In genomic region chr14:75487155-75487671, GRCh38 we compare ENCODE assay signal across 8 cellular contexts. TPM values are rescaled to one million over a fixed set of nuclear protein-coding genes. Genes with fewer than 3 reads are reported as not detected.
A peak's percentile ranks its signal among the peaks of the same experiment; 100 is the strongest.
DNase-seq lines count a peak whose midpoint lies in the region; ATAC-seq and TF ChIP-seq lines count a peak whose summit lies in the region.

No MANE protein-coding gene starts in this region.

- H3K23me2 ChIP-seq in H9 (ENCODE audit: insufficient read length, low read depth, low read length, poor library complexity, severe bottlenecking) = no peaks in the 10 kb centered on the region

- H3K4me1 Mint-ChIP-seq in H9 = peaks cover 2 to 3% of the 10 kb centered on the region in 2 experiments; a peak in 2 of 4 replicates

- H3K9me3 Mint-ChIP-seq in H9 = no peaks in the 10 kb centered on the region

- H2AFZ ChIP-seq in H9 (ENCODE audit: low read length) = no peak overlapping the region

- no peaks in the 10 kb centered on the region for H3K79me1 ChIP-seq in H9 (ENCODE audit: insufficient read depth, low read depth, low read length, poor library complexity, severe bottlenecking)

- H4K5ac ChIP-seq in H9 (ENCODE audit: insufficient read length, low read depth, low read length) = no peak overlapping the region

- H3K4me1 ChIP-seq in esophagus muscularis mucosa (peaks cover 0 to 7% (median 0%) of the 10 kb centered on the region in 4 donors), H9 (ENCODE audit: insufficient read depth, low read length) (no peaks in the 10 kb centered on the region)

- no peaks in the 10 kb centered on the region for H3K36me3 Mint-ChIP-seq in H9 (ENCODE audit: insufficient read depth in 1 of 3, low read depth in 3 of 3)

- no peaks in the 10 kb centered on the region for H3K36me3 ChIP-seq in esophagus muscularis mucosa

- H3K27me3 Mint-ChIP-seq in H9 (ENCODE audit: low read depth) = no peaks in the 10 kb centered on the region; the same call in none of the 2 replicates

- H2BK120ac ChIP-seq in H9 (ENCODE audit: low read depth, low read length, poor library complexity, severe bottlenecking) = no peak overlapping the region

- intact Hi-C loops in esophagus muscularis mucosa (cut with DNase I) = loop anchor here (5.0 kb wide), 1 partner anchor 355 kb away; no protein-coding TSS in a partner anchor

- H3K27me3 ChIP-seq in esophagus muscularis mucosa = no peaks in the 10 kb centered on the region
- no peaks in the 10 kb centered on the region for H3K27me3 ChIP-seq in H9 (ENCODE audit: insufficient read depth, low read length)

- H3K27ac ChIP-seq in esophagus muscularis mucosa (replicated peaks in 1 of 4) (no peak overlapping the region), substantia nigra (ENCODE audit: low read depth, low read length, poor library complexity, severe bottlenecking) (no peak overlapping the region), H9 (ENCODE audit: insufficient read length, low read depth, low read length) (no peak overlapping the region)

- H3K4me3 ChIP-seq in esophagus muscularis mucosa = no peak overlapping the region

- WGBS in esophagus muscularis mucosa = 81% methylated on average over 7 of the region's 7 CpGs
- WGBS in H9 (ENCODE audit: extremely low coverage, insufficient read length, low lambda C conversion rate) = no CpG with 5 or more reads among the region's 7 CpGs

- H3K79me2 ChIP-seq in H9 (ENCODE audit: insufficient read depth, low read length) = no peaks in the 10 kb centered on the region

- TF ChIP-seq EP300 in Ishikawa (IDR thresholded peaks at IDR 0.05; ENCODE audit: borderline replicate concordance) = no peak
- no peak for TF ChIP-seq EP300 in esophagus muscularis mucosa (IDR thresholded peaks at IDR 0.05)

- DNase-seq in esophagus muscularis mucosa (ENCODE audit: extremely low spot score) (peak; percentile 53), substantia nigra (lab: John Stamatoyannopoulos, UW) (no peak), NCI-H345 treated with DMSO at 0.1 percent for 48 hours (lab: John Stamatoyannopoulos, UW; ENCODE audit: unreplicated experiment) (no peak), H9 (no peak), NCI-H2171 (lab: John Stamatoyannopoulos, UW) (no peak)

- no peak overlapping the region for H4K91ac ChIP-seq in H9 (ENCODE audit: insufficient read length, low read depth, low read length)

- no peak overlapping the region for H3K9ac ChIP-seq in H9 (ENCODE audit: extremely low read depth, insufficient read length, low read length)

- no peak overlapping the region for H3K4me3 Mint-ChIP-seq in H9

- no peak overlapping the region for H2BK12ac ChIP-seq in H9 (ENCODE audit: insufficient read length, low read depth, low read length)

- H3K56ac ChIP-seq in H9 (ENCODE audit: insufficient read length, low read depth, low read length) = no peak overlapping the region

- no peak overlapping the region for H3K18ac ChIP-seq in H9 (ENCODE audit: insufficient read length, low read depth, low read length)

- no peak overlapping the region for H3K27ac Mint-ChIP-seq in H9

- TF ChIP-seq CTCF in esophagus muscularis mucosa (IDR thresholded peaks at IDR 0.05) = no peak
- no peak for TF ChIP-seq CTCF in H9 (conservative IDR thresholded peaks at IDR 0.05)

- H3K14ac ChIP-seq in H9 (ENCODE audit: insufficient read depth, low read length) = no peak overlapping the region

- ATAC-seq in GM18505 (IDR thresholded peaks at IDR 0.05; ENCODE audit: unreplicated experiment) (peak; percentile 70), GM21619 (IDR thresholded peaks at IDR 0.05; ENCODE audit: unreplicated experiment) (peak; percentile 74)

- no peaks in the 10 kb centered on the region for H3K9me3 ChIP-seq in esophagus muscularis mucosa
- H3K9me3 ChIP-seq in H9 (ENCODE audit: control insufficient read depth, low read depth, low read length) = no peaks in the 10 kb centered on the region

- no peak overlapping the region for H2BK20ac ChIP-seq in H9 (ENCODE audit: low read depth, low read length, poor library complexity, severe bottlenecking)

- H2BK15ac ChIP-seq in H9 (ENCODE audit: low read depth, low read length) = no peak overlapping the region

- TF ChIP-seq POLR2A in GM18505 (IDR thresholded peaks at IDR 0.05; ENCODE audit: borderline replicate concordance, extremely low read depth, insufficient read depth, insufficient read length) (no peak), esophagus muscularis mucosa (IDR thresholded peaks at IDR 0.05; ENCODE audit: low read depth) (no peak)

- no peak overlapping the region for H3T11ph ChIP-seq in H9 (ENCODE audit: low read length)

- no peak for TF ChIP-seq RAD21 in Ishikawa (IDR thresholded peaks at IDR 0.05; ENCODE audit: low read depth)

- H3K4ac ChIP-seq in H9 (ENCODE audit: low read depth, low read length) = no peak overlapping the region

- H3K4me2 ChIP-seq in H9 (ENCODE audit: insufficient read depth, insufficient read length, low read length) = no peak overlapping the region

- H2BK5ac ChIP-seq in H9 (ENCODE audit: insufficient read length, low read length) = no peak overlapping the region

- H4K8ac ChIP-seq in H9 (replicated peaks; ENCODE audit: insufficient read length, low read depth, low read length) = no peak overlapping the region

- H4K20me1 ChIP-seq in H9 (ENCODE audit: control insufficient read depth, insufficient read depth, insufficient read length) = no peaks in the 10 kb centered on the region

- H2AK5ac ChIP-seq in H9 (ENCODE audit: insufficient read length, low read length) = no peak overlapping the region

- no peak overlapping the region for H3K23ac ChIP-seq in H9 (ENCODE audit: insufficient read length, low read depth, low read length)

TF ChIP-seq in Ishikawa, 13 proteins besides CTCF, POLR2A, EP300 and RAD21:
- TF ChIP-seq USF1 (IDR thresholded peaks at IDR 0.05) (no peak), MAX (IDR thresholded peaks at IDR 0.05) (peak; percentile 73; the same call in 1 of the 2 replicates), NFIC (IDR thresholded peaks at IDR 0.05) (no peak)

RNA-seq across cellular contexts. Expression of gene BATF, which starts 35.1 kb away (rescaled TPM):
- total RNA-seq in esophagus muscularis mucosa = 10 to 100 TPM in 1 of 4 donors, 1 to 10 TPM in 3; 1.7 to 37.3 (median 4.4) TPM
- total RNA-seq in H9 (2021) = not detected in 2 replicates

RNA-seq across cellular contexts. Expression of gene JDP2, which starts 59.4 kb away (rescaled TPM):
- 10 to 100 TPM; 50.5 to 94.5 (median 78.3) TPM for total RNA-seq in esophagus muscularis mucosa
- 22.8 and 24.7 TPM in 2 replicates for total RNA-seq in H9 (2021)
